ENCODE assay signal across 18 cellular contexts in genomic region chr3:13872451-13872850, GRCh38. TPM values are rescaled to one million over a fixed set of nuclear protein-coding genes. Genes with fewer than 3 reads are reported as not detected.
A peak's percentile ranks its signal among the peaks of the same experiment; 100 is the strongest.
DNase-seq lines count a peak whose midpoint lies in the region; ATAC-seq and TF ChIP-seq lines count a peak whose summit lies in the region.
"Had no signal": no experiment of that assay in that cellular context is flagged by ENCODE, and none has a peak within 500 bp of the region (broad histone marks: within the 10 kb centered on the region; RNA-seq: fewer than 3 reads in every experiment).

No MANE protein-coding gene starts in this region.

- DNase-seq in CD4-positive, alpha-beta memory T cell, result no peak
- DNase-seq in chondrocyte (ENCODE audit: low spot score) (peak; percentile 63), upper lobe of right lung (no peak), DMS53 (lab: John Stamatoyannopoulos, UW) (no peak), NCI-H526 (lab: John Stamatoyannopoulos, UW) (no peak)
- DNase-seq in naive thymus-derived CD4-positive, alpha-beta T cell, result no peak
- DNase-seq: EL, Kasumi-1, NCI-H1694 treated with DMSO at 0.1 percent for 48 hours, NCI-H2081 treated with DMSO at 0.1 percent for 48 hours, NCI-H446 treated with DMSO at 0.1 percent for 48 hours, NCI-H748 treated with DMSO at 0.1 percent for 48 hours, PC-9, RPMI8226, SHP77 had no signal

- ATAC-seq in naive thymus-derived CD4-positive, alpha-beta T cell, result peak; percentile 30
- ATAC-seq in upper lobe of right lung (peak; percentile 29), GM21526 (IDR thresholded peaks at IDR 0.05; ENCODE audit: low FRiP score, unreplicated experiment) (no peak)

- H3K9me3 ChIP-seq in CD4-positive, alpha-beta memory T cell (ENCODE audit: control insufficient read depth in 1 of 2, low read length in 2 of 2), result no peaks in the 10 kb centered on the region
- peaks cover 0 to 5% (median 0%) of the 10 kb centered on the region in 3 experiments for H3K9me3 ChIP-seq in naive thymus-derived CD4-positive, alpha-beta T cell (ENCODE audit: control insufficient read depth in 2 of 3, low read length in 3 of 3)
- H3K9me3 ChIP-seq in upper lobe of right lung, result no peaks in the 10 kb centered on the region
- H3K9me3 ChIP-seq: HAP-1 had no signal

- intact Hi-C loops in CD4-positive, alpha-beta memory T cell (cut with micrococcal nuclease), result no loop called here
- intact Hi-C loops in naive thymus-derived CD4-positive, alpha-beta T cell (cut with micrococcal nuclease), result no loop called here
- intact Hi-C loops in upper lobe of right lung (cut with DNase I), result no loop called here

- H3K36me3 ChIP-seq in CD4-positive, alpha-beta memory T cell (ENCODE audit: insufficient read depth, low read length), result no peaks in the 10 kb centered on the region
- peaks cover 0 to 49% (median 0%) of the 10 kb centered on the region in 3 experiments for H3K36me3 ChIP-seq in naive thymus-derived CD4-positive, alpha-beta T cell (ENCODE audit: control insufficient read depth in 2 of 3, insufficient read depth in 3 of 3, low read length in 3 of 3)
- H3K36me3 ChIP-seq in upper lobe of right lung, result no peaks in the 10 kb centered on the region
- H3K36me3 ChIP-seq: BLaER1, HAP-1 had no signal

- no peaks in the 10 kb centered on the region for H3K27me3 ChIP-seq in CD4-positive, alpha-beta memory T cell (ENCODE audit: insufficient read depth, low read length)
- H3K27me3 ChIP-seq in naive thymus-derived CD4-positive, alpha-beta T cell (ENCODE audit: control insufficient read depth in 2 of 2, insufficient read depth in 2 of 2, low read length in 2 of 2), result no peaks in the 10 kb centered on the region
- H3K27me3 ChIP-seq in upper lobe of right lung, result peaks cover 19% of the 10 kb centered on the region

- CTCF ChIA-PET in CD4-positive, alpha-beta memory T cell (lab: Charles Lee; ENCODE audit: partially characterized antibody), result interaction anchor here (2.6 kb wide), 1 partner anchor 8 kb away, joined by 16 read pairs; the partner anchor contains the start of gene WNT7A
- CTCF ChIA-PET in naive thymus-derived CD4-positive, alpha-beta T cell (lab: Charles Lee), result interaction anchor here (1.0 to 2.7 kb wide), 2 partner anchors 9 to 218 kb away, joined by 3 to 14 read pairs; partner anchors contain the start of gene WNT7A

- H3K27ac ChIP-seq in CD4-positive, alpha-beta memory T cell (ENCODE audit: low read depth, low read length), result no peak overlapping the region
- H3K27ac ChIP-seq in naive thymus-derived CD4-positive, alpha-beta T cell (ENCODE audit: low read depth, low read length), result no peak overlapping the region
- H3K27ac ChIP-seq in upper lobe of right lung, result no peak overlapping the region
- H3K27ac ChIP-seq: BLaER1, PC-9 had no signal

- peak overlapping the region in 1 of 8 donors; percentile 27 for H3K4me3 Mint-ChIP-seq in CD4-positive, alpha-beta memory T cell
- H3K4me3 Mint-ChIP-seq in chondrocyte (ENCODE audit: unreplicated experiment), result no peak overlapping the region
- no peak overlapping the region for H3K4me3 Mint-ChIP-seq in naive thymus-derived CD4-positive, alpha-beta T cell

- H3K4me1 Mint-ChIP-seq in CD4-positive, alpha-beta memory T cell, result peaks cover 25 to 65% (median 40%) of the 10 kb centered on the region in 4 donors
- H3K4me1 Mint-ChIP-seq in chondrocyte (ENCODE audit: low read depth), result no peaks in the 10 kb centered on the region
- peaks cover 16 to 75% (median 51%) of the 10 kb centered on the region in 7 donors for H3K4me1 Mint-ChIP-seq in naive thymus-derived CD4-positive, alpha-beta T cell

- POLR2A ChIA-PET in CD4-positive, alpha-beta memory T cell (lab: Charles Lee; ENCODE audit: partially characterized antibody), result no interaction called here
- POLR2A ChIA-PET in naive thymus-derived CD4-positive, alpha-beta T cell (lab: Charles Lee), result no interaction called here

- peaks cover 50 to 55% of the 10 kb centered on the region in 2 donors for H3K36me3 Mint-ChIP-seq in CD4-positive, alpha-beta memory T cell
- no peaks in the 10 kb centered on the region for H3K36me3 Mint-ChIP-seq in chondrocyte (ENCODE audit: low read depth)
- H3K36me3 Mint-ChIP-seq in naive thymus-derived CD4-positive, alpha-beta T cell, result peaks cover 10 to 47% (median 29%) of the 10 kb centered on the region in 5 donors

- no peak overlapping the region for H3K4me3 ChIP-seq in CD4-positive, alpha-beta memory T cell (ENCODE audit: low read length in 2 of 2)
- no peak overlapping the region for H3K4me3 ChIP-seq in naive thymus-derived CD4-positive, alpha-beta T cell (ENCODE audit: low read length)
- H3K4me3 ChIP-seq in upper lobe of right lung, result no peak overlapping the region
- H3K4me3 ChIP-seq: BLaER1, HAP-1, PC-9 had no signal

- peaks cover 26% of the 10 kb centered on the region for H3K4me1 ChIP-seq in CD4-positive, alpha-beta memory T cell (ENCODE audit: insufficient read depth, low read length)
- peaks cover 5 to 19% of the 10 kb centered on the region in 2 donors for H3K4me1 ChIP-seq in naive thymus-derived CD4-positive, alpha-beta T cell (ENCODE audit: control insufficient read depth in 2 of 2, insufficient read depth in 2 of 2, low read length in 2 of 2)
- no peaks in the 10 kb centered on the region for H3K4me1 ChIP-seq in upper lobe of right lung
- H3K4me1 ChIP-seq: BLaER1, HAP-1 had no signal

- H3K27me3 Mint-ChIP-seq in CD4-positive, alpha-beta memory T cell, result peaks cover 0 to 1% of the 10 kb centered on the region in 2 donors
- peaks cover 62% of the 10 kb centered on the region for H3K27me3 Mint-ChIP-seq in chondrocyte (ENCODE audit: low read depth)
- peaks cover 0 to 39% (median 5%) of the 10 kb centered on the region in 5 donors for H3K27me3 Mint-ChIP-seq in naive thymus-derived CD4-positive, alpha-beta T cell

- TF ChIP-seq CTCF in chondrocyte (IDR thresholded peaks at IDR 0.05) (no peak), upper lobe of right lung (IDR thresholded peaks at IDR 0.05) (no peak)

- H3K9me3 Mint-ChIP-seq in CD4-positive, alpha-beta memory T cell, result peaks cover 0 to 7% (median 3%) of the 10 kb centered on the region in 8 donors
- peaks cover 3% of the 10 kb centered on the region for H3K9me3 Mint-ChIP-seq in chondrocyte (ENCODE audit: low read depth)
- H3K9me3 Mint-ChIP-seq in naive thymus-derived CD4-positive, alpha-beta T cell, result peaks cover 0 to 8% (median 4%) of the 10 kb centered on the region in 11 donors

- H3K27ac Mint-ChIP-seq in CD4-positive, alpha-beta memory T cell, result peak overlapping the region; percentile 16 to 86 (median 59)
- H3K27ac Mint-ChIP-seq in chondrocyte (ENCODE audit: unreplicated experiment), result no peak overlapping the region
- H3K27ac Mint-ChIP-seq in naive thymus-derived CD4-positive, alpha-beta T cell, result peak overlapping the region in 5 of 9 donors; percentile 15 to 97 (median 68)

RNA-seq across cellular contexts. Expression of gene WNT7A, which starts 7.4 kb away (rescaled TPM):
- total RNA-seq in CD4-positive, alpha-beta memory T cell, result 10 to 100 TPM; 18.0 to 19.3 TPM
- 1 to 10 TPM; 8.3 to 9.0 TPM for polyA plus RNA-seq in CD4-positive, alpha-beta memory T cell
- total RNA-seq in chondrocyte (not detected in 3 replicates), upper lobe of right lung (6.6 TPM)
- total RNA-seq in naive thymus-derived CD4-positive, alpha-beta T cell, result 10 to 100 TPM in 4 of 5 experiments, under 1 TPM in 1; 0.15 to 21.8 (median 18.8) TPM
- polyA plus RNA-seq in naive thymus-derived CD4-positive, alpha-beta T cell, result 1 to 10 TPM; 5.0 to 7.7 TPM
